ENCODE assay signal across 28 cellular contexts in genomic region chr2:21683838-21684237, GRCh38.
"Had no signal": no experiment of that assay in that cellular context is flagged by ENCODE, and none has a peak within 500 bp of the region (broad histone marks: within the 10 kb centered on the region; RNA-seq: fewer than 3 reads in every experiment).

No MANE protein-coding gene starts in this region.

- H3K27me3 ChIP-seq: colonic mucosa, dorsolateral prefrontal cortex, esophagus muscularis mucosa, esophagus squamous epithelium, foreskin keratinocyte, gastrocnemius medialis, gastroesophageal sphincter, heart left ventricle, heart right ventricle had no signal

- H3K36me3 ChIP-seq: colonic mucosa, esophagus muscularis mucosa, esophagus squamous epithelium, gastrocnemius medialis, gastroesophageal sphincter, heart left ventricle, heart right ventricle had no signal

- H3K27ac ChIP-seq: colonic mucosa, coronary artery, dorsolateral prefrontal cortex, epithelial cell of prostate, esophagus muscularis mucosa, esophagus squamous epithelium, foreskin keratinocyte, gastrocnemius medialis, gastroesophageal sphincter, heart left ventricle, heart right ventricle had no signal

- H3K9me3 ChIP-seq: colonic mucosa, esophagus squamous epithelium, gastrocnemius medialis had no signal

- ATAC-seq: effector memory CD8-positive, alpha-beta T cell; esophagus mucosa; foreskin keratinocyte; gastrocnemius medialis; gastroesophageal sphincter; heart left ventricle; heart right ventricle had no signal

- FAIRE-seq: colon, endometrium, endothelial cell of umbilical vein, frontal cortex had no signal

- H3K4me1 ChIP-seq: colonic mucosa, esophagus muscularis mucosa, esophagus squamous epithelium, foreskin keratinocyte, gastrocnemius medialis, gastroesophageal sphincter, heart left ventricle, heart right ventricle had no signal

- DNase-seq: colonic mucosa; cortex of kidney; dermis blood vessel endothelial cell; dorsolateral prefrontal cortex; effector CD4-positive, alpha-beta T cell; effector CD8-positive, alpha-beta T cell; effector memory CD4-positive, alpha-beta T cell; effector memory CD8-positive, alpha-beta T cell; endodermal cell; erythroblast; esophagus squamous epithelium; foreskin fibroblast; foreskin keratinocyte; foreskin melanocyte; gastrocnemius medialis; glutamatergic neuron; head of caudate nucleus; heart left ventricle; heart right ventricle had no signal

- H3K4me3 ChIP-seq: colonic mucosa, coronary artery, dorsolateral prefrontal cortex, esophagus muscularis mucosa, esophagus squamous epithelium, gastrocnemius medialis, gastroesophageal sphincter, heart left ventricle, heart right ventricle had no signal
